21 cellular contexts compared by ENCODE assay signal in genomic region chr17:80624864-80625263, GRCh38.
DNase-seq lines count a peak whose midpoint lies in the region; ATAC-seq, FAIRE-seq and TF ChIP-seq lines count a peak whose summit lies in the region.
"Had no signal": no experiment of that assay in that cellular context is flagged by ENCODE, and none has a peak within 500 bp of the region (broad histone marks: within the 10 kb centered on the region; RNA-seq: fewer than 3 reads in every experiment).

No MANE protein-coding gene starts in this region.

- no peak overlapping the region for H2AFZ ChIP-seq in GM23338
- H2AFZ ChIP-seq: GM23248 had no signal

- FAIRE-seq in bronchial epithelial cell (lab: Jason Lieb, UNC), result peak; percentile 7
- FAIRE-seq: GM12891, K562 had no signal

- H3K27me3 Mint-ChIP-seq in Calu3 (ENCODE audit: unreplicated experiment), result no peaks in the 10 kb centered on the region
- H3K27me3 Mint-ChIP-seq in GM23338 (ENCODE audit: insufficient read depth, low read depth, poor library complexity), result no peaks in the 10 kb centered on the region
- H3K27me3 Mint-ChIP-seq: CD4-positive, CD25-positive, alpha-beta regulatory T cell had no signal

- H3K4me3 Mint-ChIP-seq in Calu3 (ENCODE audit: low read depth, unreplicated experiment) (peak overlapping the region; percentile 3), GM23338 (no peak overlapping the region)
- H3K4me3 Mint-ChIP-seq: CD4-positive, CD25-positive, alpha-beta regulatory T cell had no signal

- peaks cover 15% of the 10 kb centered on the region for H4K20me1 ChIP-seq in GM23338 (replicated peaks; ENCODE audit: insufficient read depth)

- H3K9me2 ChIP-seq in GM23338 (ENCODE audit: insufficient read depth), result no peaks in the 10 kb centered on the region

- H3K4me1 ChIP-seq in GM23338 (ENCODE audit: insufficient read depth), result no peaks in the 10 kb centered on the region
- H3K4me1 ChIP-seq: BE2C had no signal

- no peaks in the 10 kb centered on the region for H3K9me3 Mint-ChIP-seq in Calu3 (ENCODE audit: low read depth, unreplicated experiment)
- H3K9me3 Mint-ChIP-seq in GM23338, result no peaks in the 10 kb centered on the region

- CTCF ChIA-PET in Calu3 (lab: Charles Lee), result no interaction called here

- DNase-seq in Calu3 (no peak), GM23338 (ENCODE audit: low spot score) (no peak), bronchial epithelial cell (ENCODE audit: low read depth) (no peak), mesenteric fat pad (ENCODE audit: low spot score) (peak; percentile 51), substantia nigra (lab: John Stamatoyannopoulos, UW) (no peak), Kasumi-1 (lab: John Stamatoyannopoulos, UW) (no peak)
- DNase-seq: BE2C; CD4-positive, CD25-positive, alpha-beta regulatory T cell; COR-L47; DMS 273 treated with DMSO at 0.1 percent for 48 hours; GM23248; NCI-H1092 treated with DMSO at 0.1 percent for 48 hours; NCI-H1436 treated with DMSO at 0.1 percent for 48 hours; NCI-H2029 treated with DMSO at 0.1 percent for 48 hours; NCI-H345; NCI-H524; OCI-M1; SJCRH30 had no signal

- H3K4me3 ChIP-seq in GM23338, result no peak overlapping the region
- H3K4me3 ChIP-seq in bronchial epithelial cell (ENCODE audit: low read depth, low read length), result no peak overlapping the region
- H3K4me3 ChIP-seq: GM23248, K562, SJCRH30 had no signal

- BruUV-seq in Calu3 (replicated peaks; lab: Mats Ljungman, UMichigan), result no TSS peak

- H3K79me2 ChIP-seq in GM23338 (replicated peaks; ENCODE audit: insufficient read depth), result peaks cover 44% of the 10 kb centered on the region

- H3K4me1 Mint-ChIP-seq in Calu3 (ENCODE audit: low read depth, unreplicated experiment), result peaks cover 29% of the 10 kb centered on the region
- peaks cover 14% of the 10 kb centered on the region; the same call in 2 of the 3 replicates for H3K4me1 Mint-ChIP-seq in GM23338

- peaks cover 5% of the 10 kb centered on the region for H3K36me3 Mint-ChIP-seq in Calu3 (ENCODE audit: insufficient read depth, unreplicated experiment)
- peaks cover 7% of the 10 kb centered on the region; the same call in 2 of the 3 replicates for H3K36me3 Mint-ChIP-seq in GM23338 (ENCODE audit: low read depth)

- no peaks in the 10 kb centered on the region for H3K27me3 ChIP-seq in GM23338 (ENCODE audit: insufficient read depth)
- H3K27me3 ChIP-seq in bronchial epithelial cell (ENCODE audit: control insufficient read depth, insufficient read depth, low read length), result no peaks in the 10 kb centered on the region
- H3K27me3 ChIP-seq: BE2C, SJCRH30 had no signal

- ATAC-seq in GM23338 (peak; percentile 58), HG02973 (IDR thresholded peaks at IDR 0.05; ENCODE audit: unreplicated experiment) (no peak)
- ATAC-seq: K562 had no signal

- H3F3A ChIP-seq in GM23338 (replicated peaks; ENCODE audit: low read depth), result no peaks in the 10 kb centered on the region

- no peak overlapping the region for H3K27ac Mint-ChIP-seq in Calu3 (ENCODE audit: unreplicated experiment)
- no peak overlapping the region for H3K27ac Mint-ChIP-seq in GM23338
- H3K27ac Mint-ChIP-seq: CD4-positive, CD25-positive, alpha-beta regulatory T cell had no signal

- H3K36me3 ChIP-seq in GM23338 (ENCODE audit: insufficient read depth), result no peaks in the 10 kb centered on the region
- H3K36me3 ChIP-seq in bronchial epithelial cell (ENCODE audit: control insufficient read depth, insufficient read depth, low read length), result peaks cover 5% of the 10 kb centered on the region

- H3K4me2 ChIP-seq in GM23338, result no peak overlapping the region

- no peak for TF ChIP-seq CTCF in Calu3 (IDR thresholded peaks at IDR 0.05; ENCODE audit: unreplicated experiment)
- TF ChIP-seq CTCF in GM23338 (conservative IDR thresholded peaks at IDR 0.05; ENCODE audit: low read depth in 2 of 2), result no peak
- no peak for TF ChIP-seq CTCF in bronchial epithelial cell (IDR thresholded peaks at IDR 0.05; ENCODE audit: insufficient read depth, low read length, severe bottlenecking)

- H3K27ac ChIP-seq in GM23338 (ENCODE audit: low read depth) (no peak overlapping the region), substantia nigra (ENCODE audit: low read depth, low read length, poor library complexity, severe bottlenecking) (no peak overlapping the region)
- H3K27ac ChIP-seq: GM23248, SJCRH30 had no signal

- intact Hi-C loops in Calu3 (cut with micrococcal nuclease; ENCODE audit: unreplicated experiment), result no loop called here

TF ChIP-seq in GM23338, 12 proteins besides CTCF, POLR2A, EP300 and RAD21 (continues in another document):
- no peak for TF ChIP-seq ZNF331 (CRISPR knock-in tag; IDR thresholded peaks at IDR 0.05; ENCODE audit: low read depth)
- no peak for TF ChIP-seq CREB1 (CRISPR knock-in tag; IDR thresholded peaks at IDR 0.05; ENCODE audit: low read depth)
- TF ChIP-seq ZNF114 (CRISPR knock-in tag; IDR thresholded peaks at IDR 0.05), result no peak
- no peak for TF ChIP-seq POLR2AphosphoS5 (IDR thresholded peaks at IDR 0.05; ENCODE audit: low read depth)
- TF ChIP-seq ZNF462 (CRISPR knock-in tag; IDR thresholded peaks at IDR 0.05), result no peak
- no peak for TF ChIP-seq EZH2phosphoT487 (IDR thresholded peaks at IDR 0.05; ENCODE audit: unreplicated experiment)
- no peak for TF ChIP-seq ETS1 (IDR thresholded peaks at IDR 0.05)
- TF ChIP-seq STAT1 (IDR thresholded peaks at IDR 0.05; ENCODE audit: unreplicated experiment), result no peak
- TF ChIP-seq JUNB (IDR thresholded peaks at IDR 0.05; ENCODE audit: unreplicated experiment), result no peak
- no peak for TF ChIP-seq NANOG (IDR thresholded peaks at IDR 0.05; ENCODE audit: borderline replicate concordance)
- no peak for TF ChIP-seq EZH2 (IDR thresholded peaks at IDR 0.05; ENCODE audit: low read depth, unreplicated experiment)
